ENCODE assay signal across 2 cellular contexts in genomic region chr1:79588719-79589118, GRCh38.
A peak's percentile ranks its signal among the peaks of the same experiment; 100 is the strongest.
TF ChIP-seq lines count a peak whose summit lies in the region.

No MANE protein-coding gene starts in this region.

TF ChIP-seq in GM23338, 12 proteins besides CTCF, POLR2A, EP300 and RAD21:
- TF ChIP-seq POLR2AphosphoS5 (IDR thresholded peaks at IDR 0.05; ENCODE audit: low read depth), result no peak
- TF ChIP-seq REST (IDR thresholded peaks at IDR 0.05; ENCODE audit: unreplicated experiment), result no peak
- no peak for TF ChIP-seq ZNF331 (CRISPR knock-in tag; IDR thresholded peaks at IDR 0.05; ENCODE audit: low read depth)
- no peak for TF ChIP-seq NANOG (IDR thresholded peaks at IDR 0.05; ENCODE audit: borderline replicate concordance)
- TF ChIP-seq JUNB (IDR thresholded peaks at IDR 0.05; ENCODE audit: unreplicated experiment), result no peak
- no peak for TF ChIP-seq CREB1 (CRISPR knock-in tag; IDR thresholded peaks at IDR 0.05; ENCODE audit: low read depth)
- no peak for TF ChIP-seq ZNF114 (CRISPR knock-in tag; IDR thresholded peaks at IDR 0.05)
- TF ChIP-seq EZH2 (IDR thresholded peaks at IDR 0.05; ENCODE audit: low read depth, unreplicated experiment), result no peak
- no peak for TF ChIP-seq STAT1 (IDR thresholded peaks at IDR 0.05; ENCODE audit: unreplicated experiment)
- TF ChIP-seq ETS1 (IDR thresholded peaks at IDR 0.05), result no peak
- no peak for TF ChIP-seq EZH2phosphoT487 (IDR thresholded peaks at IDR 0.05; ENCODE audit: unreplicated experiment)
- no peak for TF ChIP-seq ZNF462 (CRISPR knock-in tag; IDR thresholded peaks at IDR 0.05)

TF ChIP-seq in H1, 55 proteins besides CTCF, POLR2A, EP300 and RAD21:
- TF ChIP-seq CBX8 (IDR thresholded peaks at IDR 0.05; ENCODE audit: borderline replicate concordance, low read depth, low read length) (no peak), EZH2 (IDR thresholded peaks at IDR 0.05; ENCODE audit: low read depth, low read length, severe bottlenecking) (no peak), CREB1 (IDR thresholded peaks at IDR 0.05) (no peak), TCF12 (IDR thresholded peaks at IDR 0.05; ENCODE audit: low read depth, low read length) (no peak), CHD7 (IDR thresholded peaks at IDR 0.05; ENCODE audit: insufficient replicate concordance, low read length) (peak; percentile 65), E2F6 (IDR thresholded peaks at IDR 0.05) (no peak), SUZ12 (IDR thresholded peaks at IDR 0.05; ENCODE audit: low read length) (no peak)
